8 cellular contexts compared by ENCODE assay signal in the genomic region with DNA sequence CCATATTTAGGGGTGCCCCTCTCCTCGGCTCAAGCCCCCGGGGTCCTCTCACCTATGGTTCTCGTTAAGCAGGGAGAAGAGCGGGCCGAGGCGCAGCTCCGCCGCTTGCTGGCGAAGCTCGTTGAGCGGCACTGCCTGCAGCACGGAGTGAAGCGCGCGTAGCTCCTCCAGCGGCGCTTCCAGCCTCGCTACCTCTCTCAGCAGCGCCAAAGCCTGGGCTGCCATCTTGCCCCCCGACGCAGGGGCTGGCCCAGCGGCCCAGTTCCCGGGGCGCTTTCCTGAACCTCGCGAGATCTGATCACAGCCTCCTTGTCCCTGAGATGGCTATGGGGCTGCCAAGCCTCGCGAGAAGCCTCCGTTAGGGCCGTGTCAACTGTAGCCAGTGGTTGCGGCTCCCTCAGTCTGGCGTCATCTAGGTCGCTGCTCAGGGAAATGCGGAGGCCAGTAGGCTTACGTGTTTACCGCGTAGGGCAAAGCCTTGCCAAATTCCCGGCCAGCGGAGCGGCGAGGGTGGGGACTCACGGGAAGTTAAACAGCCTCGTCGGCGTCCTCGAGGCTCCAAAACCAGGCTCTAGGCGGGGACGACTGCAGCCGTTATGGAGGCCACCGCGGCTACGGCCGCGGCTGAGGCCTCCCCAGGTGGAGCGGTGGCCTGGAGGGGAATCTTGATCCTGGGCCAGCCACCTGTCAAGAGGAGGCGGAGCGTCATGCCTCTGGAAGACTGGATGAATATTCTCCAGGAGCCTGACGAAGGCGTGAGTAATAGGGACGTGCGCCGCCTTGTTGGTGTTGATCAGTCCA. TPM values are rescaled to one million over a fixed set of nuclear protein-coding genes. Genes with fewer than 3 reads are reported as not detected.
DNase-seq lines count a peak whose midpoint lies in the region; ATAC-seq and TF ChIP-seq lines count a peak whose summit lies in the region.

Gene PSMD5 (minus strand): TSS at position 238 of the 801 bp plus-strand sequence. CDS start 13 bp downstream, at position 225.

- H3K9me3 Mint-ChIP-seq in activated CD4-positive, alpha-beta T cell treated with anti-CD3 and anti-CD28 coated beads, Interleukin-2, amount 10 ng/mL, durations not matched to agents 24 days and 14 days = no peaks in the 10 kb centered on the region

- TF ChIP-seq CTCF in AG09319 (IDR thresholded peaks at IDR 0.05; ENCODE audit: low read depth, low read length) (no peak; the same call in 1 of the 2 replicates), colonic mucosa (IDR thresholded peaks at IDR 0.05) (no peak)

- no peaks in the 10 kb centered on the region for H3K27me3 Mint-ChIP-seq in activated CD4-positive, alpha-beta T cell treated with anti-CD3 and anti-CD28 coated beads, Interleukin-2, amount 10 ng/mL, durations not matched to agents 24 days and 14 days

- H3K4me1 Mint-ChIP-seq in activated CD4-positive, alpha-beta T cell treated with anti-CD3 and anti-CD28 coated beads, Interleukin-2, amount 10 ng/mL, durations not matched to agents 24 days and 14 days = peaks cover 67% of the 10 kb centered on the region

- H3K27me3 ChIP-seq in colonic mucosa = no peaks in the 10 kb centered on the region
- H3K27me3 ChIP-seq in layer of hippocampus (ENCODE audit: control insufficient read depth, insufficient read depth, low read length) = no peaks in the 10 kb centered on the region

- ATAC-seq in GM19035 (IDR thresholded peaks at IDR 0.05; ENCODE audit: unreplicated experiment) = peak; percentile 100
- peak; percentile 98 for ATAC-seq in HG03378 (IDR thresholded peaks at IDR 0.05; ENCODE audit: unreplicated experiment)

- peak within 1 kb of the TSS; percentile 97 for H3K4me3 Mint-ChIP-seq in activated CD4-positive, alpha-beta T cell treated with anti-CD3 and anti-CD28 coated beads, Interleukin-2, amount 10 ng/mL, durations not matched to agents 24 days and 14 days

- intact Hi-C loops in activated CD4-positive, alpha-beta T cell treated with anti-CD3 and anti-CD28 coated beads, Interleukin-2, amount 10 ng/mL, durations not matched to agents 24 days and 14 days (cut with micrococcal nuclease) = loop anchor here (1.0 to 5.0 kb wide), 9 partner anchors 26 to 278 kb away; partner anchors contain the start of genes FBXW2, MEGF9 and TRAF1
- intact Hi-C loops in colonic mucosa (cut with DNase I) = no loop called here

- peak within 1 kb of the TSS; percentile 86 for H3K27ac ChIP-seq in colonic mucosa
- H3K27ac ChIP-seq in layer of hippocampus (ENCODE audit: low read depth, low read length) = peak within 1 kb of the TSS; percentile 86

- peak within 1 kb of the TSS; percentile 75 for H3K4me3 ChIP-seq in colonic mucosa

- peaks cover 3% of the 10 kb centered on the region for H3K4me1 ChIP-seq in colonic mucosa

- H3K36me3 Mint-ChIP-seq in activated CD4-positive, alpha-beta T cell treated with anti-CD3 and anti-CD28 coated beads, Interleukin-2, amount 10 ng/mL, durations not matched to agents 24 days and 14 days (ENCODE audit: low read depth) = peaks cover 54% of the 10 kb centered on the region

- H3K9me3 ChIP-seq in colonic mucosa = no peaks in the 10 kb centered on the region

- H3K9ac ChIP-seq in colonic mucosa (ENCODE audit: low read depth in 2 of 2, low read length in 2 of 2) = peak within 1 kb of the TSS; percentile 92 to 98

- H3K27ac Mint-ChIP-seq in activated CD4-positive, alpha-beta T cell treated with anti-CD3 and anti-CD28 coated beads, Interleukin-2, amount 10 ng/mL, durations not matched to agents 24 days and 14 days = peak within 1 kb of the TSS; percentile 96

- DNase-seq in AG09319 (ENCODE audit: extremely low read depth, low read depth) = peak; percentile 97
- DNase-seq in NCI-H524 treated with DMSO at 0.1 percent for 48 hours (lab: John Stamatoyannopoulos, UW) = peak; percentile 87
- peak; percentile 99 for DNase-seq in activated CD4-positive, alpha-beta T cell treated with anti-CD3 and anti-CD28 coated beads, Interleukin-2, amount 10 ng/mL, durations not matched to agents 24 days and 14 days
- peak; percentile 98 for DNase-seq in colonic mucosa
- DNase-seq in stimulated activated CD4-positive, alpha-beta T cell treated with anti-CD3 and anti-CD28 coated beads, Interleukin-1b, Interleukin-23, amount 100 ng/mL, for 4 hours (ENCODE audit: low read depth in 2 of 2) = peak; percentile 87 to 89

- H3K36me3 ChIP-seq in colonic mucosa = no peaks in the 10 kb centered on the region

RNA-seq across cellular contexts. Expression of gene PSMD5, which starts in this region (rescaled TPM):
- total RNA-seq in activated CD4-positive, alpha-beta T cell treated with anti-CD3 and anti-CD28 coated beads, Interleukin-2, amount 10 ng/mL, durations not matched to agents 24 days and 14 days = 58.1 and 63.7 TPM in 2 replicates
- 10 to 100 TPM; 33.2 to 60.2 TPM for total RNA-seq in colonic mucosa

Comparison
In these comparisons a context has a peak if more than half of its experiments do, and no peak if none do; other contexts are left out.
1. Peak in every context shown above with its lines: DNase-seq, ATAC-seq, H3K4me3 ChIP-seq and H3K27ac ChIP-seq.